Comparison of ENCODE assay signal across 8 cellular contexts in genomic region chr16:75111514-75112280, GRCh38. TPM values are rescaled to one million over a fixed set of nuclear protein-coding genes. Genes with fewer than 3 reads are reported as not detected.
DNase-seq lines count a peak whose midpoint lies in the region; ATAC-seq and TF ChIP-seq lines count a peak whose summit lies in the region.

No MANE protein-coding gene starts in this region.

- no peaks in the 10 kb centered on the region for H3K27me3 ChIP-seq in prostate gland (replicated peaks; ENCODE audit: insufficient read depth)
- H3K27me3 ChIP-seq in BE2C, result no peaks in the 10 kb centered on the region

- TF ChIP-seq CTCF in coronary artery (IDR thresholded peaks at IDR 0.05) (no peak), prostate gland (IDR thresholded peaks at IDR 0.05) (no peak), BE2C (IDR thresholded peaks at IDR 0.05; ENCODE audit: low read depth, low read length) (no peak)

- TF ChIP-seq POLR2A in prostate gland (IDR thresholded peaks at IDR 0.05), result no peak

- 40% methylated on average over 16 of the region's 16 CpGs for WGBS in prostate gland

- no peaks in the 10 kb centered on the region for H3K36me3 ChIP-seq in prostate gland
- H3K36me3 ChIP-seq in BE2C, result no peaks in the 10 kb centered on the region

- H3K27ac ChIP-seq in coronary artery, result peak overlapping the region; percentile 64 to 89
- peak overlapping the region; percentile 52 to 65 for H3K27ac ChIP-seq in prostate gland

- H3K4me1 ChIP-seq in prostate gland (replicated peaks), result no peaks in the 10 kb centered on the region
- peaks cover 27% of the 10 kb centered on the region for H3K4me1 ChIP-seq in BE2C

- H3K4me3 ChIP-seq in coronary artery (no peak overlapping the region), prostate gland (no peak overlapping the region), BE2C (ENCODE audit: low read depth, low read length) (no peak overlapping the region; the same call in 1 of the 2 replicates)

- ATAC-seq in GM18868 (IDR thresholded peaks at IDR 0.05; ENCODE audit: unreplicated experiment) (peak; percentile 3), HG03520 (IDR thresholded peaks at IDR 0.05; ENCODE audit: unreplicated experiment) (peak; percentile 8)

- intact Hi-C loops in prostate gland (cut with DNase I), result loop anchor here (1.0 to 10.0 kb wide), 3 partner anchors 113 to 407 kb away; partner anchors contain the start of gene MLKL

- DNase-seq in coronary artery (ENCODE audit: low spot score) (no peak), prostate gland (ENCODE audit: low spot score) (no peak), NCI-H1105 treated with DMSO at 0.1 percent for 48 hours (lab: John Stamatoyannopoulos, UW) (no peak), ureter (ENCODE audit: low spot score) (no peak), BE2C (no peak)
- DNase-seq in NK-92 treated with Interleukin-12 subunit alpha and Interleukin-12 subunit beta, amount 100 ng/mL, for 24 hours (lab: John Stamatoyannopoulos, UW), result no peak

- H3K9me3 ChIP-seq in prostate gland, result no peaks in the 10 kb centered on the region
- H3K9me3 ChIP-seq in BE2C, result no peaks in the 10 kb centered on the region

RNA-seq across cellular contexts. Expression of gene LDHD, which starts 4.9 kb away (rescaled TPM):
- 10 to 100 TPM; 26.6 to 55.3 TPM for total RNA-seq in prostate gland
- total RNA-seq in ureter, result 16.9 TPM
- 0.22 TPM for polyA plus RNA-seq in BE2C (2012; ENCODE audit: insufficient read depth, insufficient read length, low read depth)

RNA-seq across cellular contexts. Expression of gene ZFP1, which starts 36.6 kb away (rescaled TPM):
- total RNA-seq in prostate gland (10 to 100 TPM in 1 of 2 donors, 1 to 10 TPM in 1; 9.8 to 10.3 TPM), ureter (12.4 TPM)
- polyA plus RNA-seq in BE2C (2012; ENCODE audit: insufficient read depth, insufficient read length, low read depth), result 34.8 TPM
